In genomic region chr13:98348476-98348875, GRCh38 we compare ENCODE assay signal across 1 cellular context.
TF ChIP-seq lines count a peak whose summit lies in the region.

No MANE protein-coding gene starts in this region.

TF ChIP-seq in GM23338, 12 proteins besides CTCF, POLR2A, EP300 and RAD21 (continued from another document):
- TF ChIP-seq, protein P1, sequence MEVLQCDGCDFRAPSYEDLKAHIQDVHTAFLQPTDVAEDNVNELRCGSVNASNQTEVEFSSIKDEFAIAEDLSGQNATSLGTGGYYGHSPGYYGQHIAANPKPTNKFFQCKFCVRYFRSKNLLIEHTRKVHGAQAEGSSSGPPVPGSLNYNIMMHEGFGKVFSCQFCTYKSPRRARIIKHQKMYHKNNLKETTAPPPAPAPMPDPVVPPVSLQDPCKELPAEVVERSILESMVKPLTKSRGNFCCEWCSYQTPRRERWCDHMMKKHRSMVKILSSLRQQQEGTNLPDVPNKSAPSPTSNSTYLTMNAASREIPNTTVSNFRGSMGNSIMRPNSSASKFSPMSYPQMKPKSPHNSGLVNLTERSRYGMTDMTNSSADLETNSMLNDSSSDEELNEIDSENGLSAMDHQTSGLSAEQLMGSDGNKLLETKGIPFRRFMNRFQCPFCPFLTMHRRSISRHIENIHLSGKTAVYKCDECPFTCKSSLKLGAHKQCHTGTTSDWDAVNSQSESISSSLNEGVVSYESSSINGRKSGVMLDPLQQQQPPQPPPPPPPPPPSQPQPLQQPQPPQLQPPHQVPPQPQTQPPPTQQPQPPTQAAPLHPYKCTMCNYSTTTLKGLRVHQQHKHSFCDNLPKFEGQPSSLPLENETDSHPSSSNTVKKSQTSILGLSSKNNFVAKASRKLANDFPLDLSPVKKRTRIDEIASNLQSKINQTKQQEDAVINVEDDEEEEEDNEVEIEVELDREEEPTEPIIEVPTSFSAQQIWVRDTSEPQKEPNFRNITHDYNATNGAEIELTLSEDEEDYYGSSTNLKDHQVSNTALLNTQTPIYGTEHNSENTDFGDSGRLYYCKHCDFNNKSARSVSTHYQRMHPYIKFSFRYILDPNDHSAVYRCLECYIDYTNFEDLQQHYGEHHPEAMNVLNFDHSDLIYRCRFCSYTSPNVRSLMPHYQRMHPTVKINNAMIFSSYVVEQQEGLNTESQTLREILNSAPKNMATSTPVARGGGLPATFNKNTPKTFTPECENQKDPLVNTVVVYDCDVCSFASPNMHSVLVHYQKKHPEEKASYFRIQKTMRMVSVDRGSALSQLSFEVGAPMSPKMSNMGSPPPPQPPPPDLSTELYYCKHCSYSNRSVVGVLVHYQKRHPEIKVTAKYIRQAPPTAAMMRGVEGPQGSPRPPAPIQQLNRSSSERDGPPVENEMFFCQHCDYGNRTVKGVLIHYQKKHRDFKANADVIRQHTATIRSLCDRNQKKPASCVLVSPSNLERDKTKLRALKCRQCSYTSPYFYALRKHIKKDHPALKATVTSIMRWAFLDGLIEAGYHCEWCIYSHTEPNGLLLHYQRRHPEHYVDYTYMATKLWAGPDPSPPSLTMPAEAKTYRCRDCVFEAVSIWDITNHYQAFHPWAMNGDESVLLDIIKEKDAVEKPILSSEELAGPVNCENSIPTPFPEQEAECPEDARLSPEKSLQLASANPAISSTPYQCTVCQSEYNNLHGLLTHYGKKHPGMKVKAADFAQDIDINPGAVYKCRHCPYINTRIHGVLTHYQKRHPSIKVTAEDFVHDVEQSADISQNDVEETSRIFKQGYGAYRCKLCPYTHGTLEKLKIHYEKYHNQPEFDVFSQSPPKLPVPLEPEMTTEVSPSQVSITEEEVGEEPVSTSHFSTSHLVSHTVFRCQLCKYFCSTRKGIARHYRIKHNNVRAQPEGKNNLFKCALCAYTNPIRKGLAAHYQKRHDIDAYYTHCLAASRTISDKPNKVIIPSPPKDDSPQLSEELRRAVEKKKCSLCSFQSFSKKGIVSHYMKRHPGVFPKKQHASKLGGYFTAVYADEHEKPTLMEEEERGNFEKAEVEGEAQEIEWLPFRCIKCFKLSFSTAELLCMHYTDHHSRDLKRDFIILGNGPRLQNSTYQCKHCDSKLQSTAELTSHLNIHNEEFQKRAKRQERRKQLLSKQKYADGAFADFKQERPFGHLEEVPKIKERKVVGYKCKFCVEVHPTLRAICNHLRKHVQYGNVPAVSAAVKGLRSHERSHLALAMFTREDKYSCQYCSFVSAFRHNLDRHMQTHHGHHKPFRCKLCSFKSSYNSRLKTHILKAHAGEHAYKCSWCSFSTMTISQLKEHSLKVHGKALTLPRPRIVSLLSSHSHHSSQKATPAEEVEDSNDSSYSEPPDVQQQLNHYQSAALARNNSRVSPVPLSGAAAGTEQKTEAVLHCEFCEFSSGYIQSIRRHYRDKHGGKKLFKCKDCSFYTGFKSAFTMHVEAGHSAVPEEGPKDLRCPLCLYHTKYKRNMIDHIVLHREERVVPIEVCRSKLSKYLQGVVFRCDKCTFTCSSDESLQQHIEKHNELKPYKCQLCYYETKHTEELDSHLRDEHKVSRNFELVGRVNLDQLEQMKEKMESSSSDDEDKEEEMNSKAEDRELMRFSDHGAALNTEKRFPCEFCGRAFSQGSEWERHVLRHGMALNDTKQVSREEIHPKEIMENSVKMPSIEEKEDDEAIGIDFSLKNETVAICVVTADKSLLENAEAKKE (CRISPR knock-in tag; IDR thresholded peaks at IDR 0.05) = no peak
- TF ChIP-seq EZH2 (IDR thresholded peaks at IDR 0.05; ENCODE audit: low read depth, unreplicated experiment) = no peak
- TF ChIP-seq CREB1 (CRISPR knock-in tag; IDR thresholded peaks at IDR 0.05; ENCODE audit: low read depth) = no peak
- no peak for TF ChIP-seq POLR2AphosphoS5 (IDR thresholded peaks at IDR 0.05; ENCODE audit: low read depth)
- no peak for TF ChIP-seq EZH2phosphoT487 (IDR thresholded peaks at IDR 0.05; ENCODE audit: unreplicated experiment)
